In the genomic region with DNA sequence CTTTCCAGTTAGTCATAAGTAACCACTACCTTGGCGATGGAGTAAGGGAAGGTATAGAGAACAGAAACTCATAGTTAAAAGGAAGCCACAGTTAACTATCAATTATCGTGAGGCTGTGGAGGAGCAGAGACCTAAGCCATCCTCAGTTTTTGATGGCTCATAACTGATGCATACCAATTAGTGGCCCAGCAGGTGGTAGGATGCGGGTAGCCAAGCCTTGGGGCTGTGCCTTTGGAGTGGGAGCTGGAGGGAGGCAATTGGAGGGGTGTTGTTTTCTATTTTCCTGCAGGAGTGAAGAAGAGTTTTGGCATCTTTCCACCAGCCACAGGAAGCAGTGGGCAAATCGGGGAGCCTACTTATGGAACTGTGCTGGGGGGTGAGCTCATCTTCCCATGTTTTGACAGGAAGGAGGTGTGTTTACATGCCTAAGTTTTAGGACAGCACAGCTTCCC, we compare ENCODE assay signal across 13 cellular contexts.
DNase-seq lines count a peak whose midpoint lies in the region; ATAC-seq and FAIRE-seq lines count a peak whose summit lies in the region.
"Had no signal": no experiment of that assay in that cellular context is flagged by ENCODE, and none has a peak within 500 bp of the region (broad histone marks: within the 10 kb centered on the region; RNA-seq: fewer than 3 reads in every experiment).

No MANE protein-coding gene starts in this region.

- in situ Hi-C loops in Caki2 (cut with HindIII; ENCODE audit: low pct_unique_long_range_greater_than_20kb, low sequenced_read_pairs), result no loop called here

- FAIRE-seq in small intestine (lab: Jason Lieb, UNC), result no peak
- FAIRE-seq: endometrium had no signal

- no peaks in the 10 kb centered on the region for H3K36me3 ChIP-seq in small intestine (ENCODE audit: control insufficient read depth in 2 of 2, insufficient read depth in 2 of 2, low read length in 2 of 2)
- H3K36me3 ChIP-seq: vagina had no signal

- 71 to 76% (median 74%) methylated on average over 4 of the region's 4 CpGs for WGBS in small intestine, 3 donors

- H3K27me3 ChIP-seq in small intestine (ENCODE audit: control insufficient read depth in 2 of 2, insufficient read depth in 2 of 2, low read length in 2 of 2), result no peaks in the 10 kb centered on the region
- H3K27me3 ChIP-seq: vagina had no signal

- DNase-seq in Caki2 (ENCODE audit: low read depth) (peak; percentile 2), NCI-H748 treated with DMSO at 0.1 percent for 48 hours (lab: John Stamatoyannopoulos, UW) (peak; percentile 43), ureter (ENCODE audit: low spot score) (no peak), hypothalamus (lab: John Stamatoyannopoulos, UW) (no peak), small intestine (no peak)
- DNase-seq in activated naive CD8-positive, alpha-beta T cell treated with anti-CD3 and anti-CD28 coated beads, Interleukin-2, amount 50 U/mL, for 24 hours, result no peak
- DNase-seq: GM23248, NCI-H226 had no signal

- H3K4me3 Mint-ChIP-seq in activated naive CD8-positive, alpha-beta T cell treated with anti-CD3 and anti-CD28 coated beads, Interleukin-2, amount 50 U/mL, for 24 hours, result no peak overlapping the region

- ATAC-seq in GM19351 (IDR thresholded peaks at IDR 0.05; ENCODE audit: unreplicated experiment), result peak; percentile 35
- ATAC-seq in HG03139 (IDR thresholded peaks at IDR 0.05; ENCODE audit: unreplicated experiment), result peak; percentile 37
- ATAC-seq in activated naive CD8-positive, alpha-beta T cell treated with anti-CD3 and anti-CD28 coated beads, Interleukin-2, amount 50 U/mL, for 24 hours, result no peak
- ATAC-seq: sciatic nerve had no signal

- H3K4me3 ChIP-seq in small intestine (ENCODE audit: low read depth in 1 of 2, low read length in 2 of 2), result no peak overlapping the region
- H3K4me3 ChIP-seq: GM23248, vagina had no signal

- no peaks in the 10 kb centered on the region for H3K4me1 ChIP-seq in small intestine (ENCODE audit: control insufficient read depth in 2 of 2, insufficient read depth in 1 of 2, low read depth in 1 of 2, low read length in 1 of 2)

- H3K9me3 Mint-ChIP-seq in activated naive CD8-positive, alpha-beta T cell treated with anti-CD3 and anti-CD28 coated beads, Interleukin-2, amount 50 U/mL, for 24 hours, result no peaks in the 10 kb centered on the region

- H3K27ac Mint-ChIP-seq in activated naive CD8-positive, alpha-beta T cell treated with anti-CD3 and anti-CD28 coated beads, Interleukin-2, amount 50 U/mL, for 24 hours, result no peak overlapping the region

- H3K27me3 Mint-ChIP-seq in activated naive CD8-positive, alpha-beta T cell treated with anti-CD3 and anti-CD28 coated beads, Interleukin-2, amount 50 U/mL, for 24 hours, result no peaks in the 10 kb centered on the region

- no peaks in the 10 kb centered on the region for H3K4me1 Mint-ChIP-seq in activated naive CD8-positive, alpha-beta T cell treated with anti-CD3 and anti-CD28 coated beads, Interleukin-2, amount 50 U/mL, for 24 hours

- no peaks in the 10 kb centered on the region for H3K36me3 Mint-ChIP-seq in activated naive CD8-positive, alpha-beta T cell treated with anti-CD3 and anti-CD28 coated beads, Interleukin-2, amount 50 U/mL, for 24 hours (ENCODE audit: low read depth)

- H3K27ac ChIP-seq in small intestine (ENCODE audit: low read depth in 1 of 2, low read length in 1 of 2), result no peak overlapping the region
- H3K27ac ChIP-seq: GM23248, vagina had no signal

- H3K9me3 ChIP-seq in small intestine (ENCODE audit: control insufficient read depth, low read depth), result no peaks in the 10 kb centered on the region
- H3K9me3 ChIP-seq: vagina had no signal

Comparison
In these comparisons a context has a peak if more than half of its experiments do, and no peak if none do; other contexts are left out.
1. DNase-seq: peak in Caki2 (single experiment) and NCI-H748 treated with DMSO at 0.1 percent for 48 hours (single experiment); none in ureter (single experiment), hypothalamus (0 of 51), activated naive CD8-positive, alpha-beta T cell treated with anti-CD3 and anti-CD28 coated beads, Interleukin-2, amount 50 U/mL, for 24 hours (single experiment) and small intestine (single experiment).